In genomic region chr9:84875193-84875592, GRCh38 we compare ENCODE assay signal across 23 cellular contexts.
DNase-seq lines count a peak whose midpoint lies in the region; ATAC-seq and TF ChIP-seq lines count a peak whose summit lies in the region.
"Had no signal": no experiment of that assay in that cellular context is flagged by ENCODE, and none has a peak within 500 bp of the region (broad histone marks: within the 10 kb centered on the region; RNA-seq: fewer than 3 reads in every experiment).

No MANE protein-coding gene starts in this region.

- no peaks in the 10 kb centered on the region for H3K9me3 ChIP-seq in heart right ventricle
- H3K9me3 ChIP-seq: tibial artery had no signal

- no peaks in the 10 kb centered on the region for H3K36me3 ChIP-seq in heart right ventricle
- H3K36me3 ChIP-seq: neural progenitor cell, tibial artery had no signal

- H3K27me3 ChIP-seq in heart right ventricle = no peaks in the 10 kb centered on the region
- H3K27me3 ChIP-seq: neural progenitor cell, tibial artery had no signal

- peak overlapping the region; percentile 26 for H3K4me3 Mint-ChIP-seq in natural killer cell treated with Interleukin-12 subunit alpha and Interleukin-12 subunit beta and Interleukin-15 and Interleukin-18, amount 100 ng/mL, for 72 hours
- no peak overlapping the region for H3K4me3 Mint-ChIP-seq in natural killer cell
- H3K4me3 Mint-ChIP-seq: activated naive CD4-positive, alpha-beta T cell treated with anti-CD3 and anti-CD28 coated beads for 36 hours; neural progenitor cell; T-helper 2 cell treated with Interferon-gamma antibody and Interleukin-4, amounts not matched to agents 5 μg/mL and 100 μg/mL, for 36 hours had no signal

- H3K4me1 Mint-ChIP-seq in natural killer cell treated with Interleukin-12 subunit alpha and Interleukin-12 subunit beta and Interleukin-15 and Interleukin-18, amount 100 ng/mL, for 72 hours (ENCODE audit: low read depth in 2 of 2) = peaks cover 3 to 5% of the 10 kb centered on the region in 2 donors
- H3K4me1 Mint-ChIP-seq in natural killer cell = peaks cover 0 to 6% of the 10 kb centered on the region in 2 donors

- WGBS in heart right ventricle, 2 donors = 69 to 76% methylated on average over 4 of the region's 4 CpGs

- peak overlapping the region in 2 of 10 donors; percentile 53 to 72 for H3K27ac ChIP-seq in heart right ventricle
- H3K27ac ChIP-seq: HL-60, neural progenitor cell, RWPE1, tibial artery had no signal

- DNase-seq in natural killer cell treated with Interleukin-12 subunit alpha and Interleukin-12 subunit beta and Interleukin-15 and Interleukin-18, amount 100 ng/mL, for 72 hours (ENCODE audit: low spot score) = no peak
- DNase-seq in natural killer cell = no peak
- no peak for DNase-seq in heart right ventricle
- peak; percentile 13 for DNase-seq in mucosa of gallbladder (ENCODE audit: low spot score)
- DNase-seq in SW480 (ENCODE audit: low spot score) = no peak
- no peak for DNase-seq in NCI-H748 (lab: John Stamatoyannopoulos, UW; ENCODE audit: unreplicated experiment)
- no peak for DNase-seq in D341Med (ENCODE audit: low spot score)
- DNase-seq: activated CD4-positive, alpha-beta T cell treated with anti-CD3 and anti-CD28 coated beads for 48 hours; activated CD8-positive, alpha-beta memory T cell treated with anti-CD3 and anti-CD28 coated beads for 24 hours; activated naive CD4-positive, alpha-beta T cell treated with anti-CD3 and anti-CD28 coated beads for 36 hours; activated T-cell treated with anti-CD3 and anti-CD28 coated beads, Interleukin-2, amount 50 U/mL, for 48 hours; amniotic stem cell; GOT3; Karpas-422; midbrain; NCI-H1436; NCI-H446 treated with DMSO at 0.1 percent for 48 hours; posterior cingulate gyrus; tibial artery had no signal

- no peak overlapping the region for H3K27ac Mint-ChIP-seq in natural killer cell treated with Interleukin-12 subunit alpha and Interleukin-12 subunit beta and Interleukin-15 and Interleukin-18, amount 100 ng/mL, for 72 hours
- H3K27ac Mint-ChIP-seq in natural killer cell = no peak overlapping the region
- H3K27ac Mint-ChIP-seq: activated naive CD4-positive, alpha-beta T cell treated with anti-CD3 and anti-CD28 coated beads for 36 hours; neural progenitor cell; T-helper 2 cell treated with Interferon-gamma antibody and Interleukin-4, amounts not matched to agents 5 μg/mL and 100 μg/mL, for 36 hours had no signal

- H3K4me3 ChIP-seq in heart right ventricle = no peak overlapping the region
- H3K4me3 ChIP-seq: neural progenitor cell, tibial artery had no signal

- TF ChIP-seq CTCF in natural killer cell (IDR thresholded peaks at IDR 0.05) (no peak), heart right ventricle (IDR thresholded peaks at IDR 0.05) (no peak)

- no peaks in the 10 kb centered on the region for H3K9me3 Mint-ChIP-seq in natural killer cell treated with Interleukin-12 subunit alpha and Interleukin-12 subunit beta and Interleukin-15 and Interleukin-18, amount 100 ng/mL, for 72 hours
- no peaks in the 10 kb centered on the region for H3K9me3 Mint-ChIP-seq in natural killer cell
- H3K9me3 Mint-ChIP-seq: activated naive CD4-positive, alpha-beta T cell treated with anti-CD3 and anti-CD28 coated beads for 36 hours; T-helper 2 cell treated with Interferon-gamma antibody and Interleukin-4, amounts not matched to agents 5 μg/mL and 100 μg/mL, for 36 hours had no signal

- H3K4me1 ChIP-seq in heart right ventricle = peaks cover 0 to 14% (median 0%) of the 10 kb centered on the region in 9 donors
- H3K4me1 ChIP-seq: tibial artery had no signal

- H3K36me3 Mint-ChIP-seq in natural killer cell treated with Interleukin-12 subunit alpha and Interleukin-12 subunit beta and Interleukin-15 and Interleukin-18, amount 100 ng/mL, for 72 hours = no peaks in the 10 kb centered on the region
- H3K36me3 Mint-ChIP-seq in natural killer cell = no peaks in the 10 kb centered on the region

- peak in 1 of 2 donors; percentile 86 for ATAC-seq in natural killer cell treated with Interleukin-12 subunit alpha and Interleukin-12 subunit beta and Interleukin-15 and Interleukin-18, amount 100 ng/mL, for 72 hours
- ATAC-seq in natural killer cell (no peak), heart right ventricle (peak in 5 of 8 donors; percentile 38 to 55 (median 46))

- intact Hi-C loops in natural killer cell (cut with micrococcal nuclease) (no loop called here), heart right ventricle (cut with DNase I) (no loop called here)

- H3K27me3 Mint-ChIP-seq in natural killer cell treated with Interleukin-12 subunit alpha and Interleukin-12 subunit beta and Interleukin-15 and Interleukin-18, amount 100 ng/mL, for 72 hours = peaks cover 0 to 2% of the 10 kb centered on the region in 2 donors
- H3K27me3 Mint-ChIP-seq in natural killer cell (ENCODE audit: low read depth in 2 of 2) = peaks cover 0 to 3% of the 10 kb centered on the region in 2 donors

Comparison
In these comparisons a context has a peak if more than half of its experiments do, and no peak if none do; other contexts are left out.
1. ATAC-seq: peak in heart right ventricle (5 of 8); none in natural killer cell (0 of 3).